ENCODE assay signal across 21 cellular contexts in the genomic region with DNA sequence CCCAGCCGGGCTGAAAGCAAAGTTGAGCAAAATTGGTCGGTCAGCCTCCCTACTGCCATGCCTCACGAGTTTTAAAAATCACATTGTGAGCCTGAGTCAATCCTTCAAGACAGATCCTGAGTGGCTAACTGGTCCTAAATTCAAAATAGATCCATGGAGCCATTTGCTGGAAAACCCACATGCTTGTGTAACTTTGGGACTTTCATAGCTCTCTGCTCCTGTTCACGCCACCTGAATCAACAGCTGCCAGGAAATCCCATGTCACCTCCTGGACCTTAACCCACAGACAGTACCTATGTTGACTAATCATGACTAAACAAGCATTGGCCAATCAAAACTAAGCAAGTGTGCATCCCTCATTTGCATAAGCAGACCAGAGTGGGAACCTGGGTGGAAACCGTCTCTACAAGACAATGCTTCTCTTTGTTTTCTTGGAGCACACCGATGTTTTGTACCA. TPM values are rescaled to one million over a fixed set of nuclear protein-coding genes. Genes with fewer than 3 reads are reported as not detected.
DNase-seq lines count a peak whose midpoint lies in the region; ATAC-seq, FAIRE-seq and TF ChIP-seq lines count a peak whose summit lies in the region.
"Had no signal": no experiment of that assay in that cellular context is flagged by ENCODE, and none has a peak within 500 bp of the region (broad histone marks: within the 10 kb centered on the region; RNA-seq: fewer than 3 reads in every experiment).

No MANE protein-coding gene starts in this region.

- H3K9ac ChIP-seq in GM12878 (ENCODE audit: control insufficient read depth, insufficient read depth, low read length) (no peak overlapping the region), HepG2 (ENCODE audit: insufficient read depth, low read depth, low read length) (peak overlapping the region; percentile 67), trophoblast cell (ENCODE audit: low read length) (no peak overlapping the region)

- FAIRE-seq in GM12878 (lab: Jason Lieb, UNC) (no peak), HepG2 (lab: Jason Lieb, UNC) (peak; percentile 98)
- FAIRE-seq: A204.1, islet of Langerhans had no signal

- no peak overlapping the region for H3K4me3 ChIP-seq in GM23338
- H3K4me3 ChIP-seq in GM12878, result no peak overlapping the region
- no peak overlapping the region for H3K4me3 ChIP-seq in HepG2 (replicated peaks in 1 of 3; ENCODE audit: insufficient read depth in 1 of 3, low read depth in 2 of 3, low read length in 3 of 3)
- no peak overlapping the region for H3K4me3 ChIP-seq in trophoblast cell (ENCODE audit: low read depth, low read length)
- H3K4me3 ChIP-seq: dorsolateral prefrontal cortex, esophagus squamous epithelium, heart left ventricle, right atrium auricular region had no signal

- H3K9me2 ChIP-seq in GM23338 (ENCODE audit: insufficient read depth), result no peaks in the 10 kb centered on the region

- no peaks in the 10 kb centered on the region for H3F3A ChIP-seq in GM23338 (replicated peaks; ENCODE audit: low read depth)

- H3K79me2 ChIP-seq in GM23338 (replicated peaks; ENCODE audit: insufficient read depth), result no peaks in the 10 kb centered on the region
- H3K79me2 ChIP-seq in GM12878 (ENCODE audit: control insufficient read depth, insufficient read depth, low read length), result no peaks in the 10 kb centered on the region
- no peaks in the 10 kb centered on the region for H3K79me2 ChIP-seq in HepG2 (ENCODE audit: insufficient read depth, low read length)
- no peaks in the 10 kb centered on the region for H3K79me2 ChIP-seq in trophoblast cell (ENCODE audit: control insufficient read depth, insufficient read depth, low read length, poor library complexity)

- RAD21 ChIA-PET in GM12878 (lab: Charles Lee; ENCODE audit: unreplicated experiment), result interaction anchor here (1.5 kb wide), 1 partner anchor 17 kb away, joined by 6 read pairs; no protein-coding TSS in a partner anchor

- H3K4me1 ChIP-seq in GM23338 (ENCODE audit: insufficient read depth) (no peaks in the 10 kb centered on the region), GM12878 (ENCODE audit: control insufficient read depth, insufficient read depth, low read length) (no peaks in the 10 kb centered on the region), HepG2 (ENCODE audit: insufficient read depth, low read length) (peaks cover 74% of the 10 kb centered on the region), trophoblast cell (ENCODE audit: control insufficient read depth in 1 of 2, insufficient read depth in 2 of 2, low read length in 2 of 2) (no peaks in the 10 kb centered on the region)
- H3K4me1 ChIP-seq: esophagus squamous epithelium, right atrium auricular region had no signal

- no peak overlapping the region for H3K14ac ChIP-seq in trophoblast cell (ENCODE audit: low read length)

- DNase-seq in activated CD4-positive, alpha-beta T cell treated with anti-CD3 and anti-CD28 coated beads for 36 hours, result peak; percentile 52
- DNase-seq in activated CD4-positive, alpha-beta T cell treated with anti-CD3 and anti-CD28 coated beads, Interleukin-2, amount 10 ng/mL, durations not matched to agents 7 days and 5 days, result no peak
- no peak for DNase-seq in GM23338 (ENCODE audit: low spot score)
- peak; percentile 25 for DNase-seq in GM12878 (ENCODE audit: low read depth, low spot score)
- DNase-seq in HepG2 (ENCODE audit: low spot score), result peak; percentile 94
- DNase-seq in iPS-NIHi11 (ENCODE audit: low spot score), result no peak
- DNase-seq in activated gamma-delta T cell (lab: John Stamatoyannopoulos, UW), result no peak
- DNase-seq in trophoblast cell, result no peak
- DNase-seq: activated CD8-positive, alpha-beta memory T cell treated with anti-CD3 and anti-CD28 coated beads for 24 hours; activated naive CD4-positive, alpha-beta T cell; DMS79; dorsolateral prefrontal cortex; esophagus squamous epithelium; heart left ventricle; HFFc6; midbrain; transverse colon had no signal

- no peak overlapping the region for H3K27ac ChIP-seq in GM23338 (ENCODE audit: low read depth)
- H3K27ac ChIP-seq in GM12878 (ENCODE audit: control insufficient read depth, insufficient read depth), result no peak overlapping the region
- H3K27ac ChIP-seq in HepG2 (ENCODE audit: extremely low read length, insufficient read depth, low read length), result peak overlapping the region; percentile 96
- H3K27ac ChIP-seq in trophoblast cell (ENCODE audit: low read depth, low read length), result no peak overlapping the region
- H3K27ac ChIP-seq: C4-2B, dorsolateral prefrontal cortex, esophagus squamous epithelium, heart left ventricle, right atrium auricular region had no signal

- TF ChIP-seq CTCF in GM23338 (conservative IDR thresholded peaks at IDR 0.05; ENCODE audit: low read depth in 2 of 2) (no peak), GM12878 (IDR thresholded peaks at IDR 0.05 in 2 of 3, conservative IDR thresholded peaks at IDR 0.05 in 1 of 3; ENCODE audit: control insufficient read depth in 2 of 3, extremely low read depth in 1 of 3, insufficient read depth in 1 of 3, low read depth in 3 of 3, low read length in 3 of 3) (no peak), HepG2 (CRISPR knock-in tag; IDR thresholded peaks at IDR 0.05) (no peak)

- H3K9me3 ChIP-seq in GM12878 (replicated peaks; ENCODE audit: control insufficient read depth, insufficient read depth, low read length) (no peaks in the 10 kb centered on the region), HepG2 (ENCODE audit: low read length) (no peaks in the 10 kb centered on the region), trophoblast cell (ENCODE audit: insufficient read depth, low read depth, low read length) (peaks cover 2% of the 10 kb centered on the region)
- H3K9me3 ChIP-seq: esophagus squamous epithelium, heart left ventricle, right atrium auricular region, transverse colon had no signal

- no peak overlapping the region for H3K23ac ChIP-seq in trophoblast cell (ENCODE audit: low read length)

- H3K79me1 ChIP-seq in trophoblast cell (ENCODE audit: low read length), result no peaks in the 10 kb centered on the region

- TF ChIP-seq POLR2A in GM12878 (IDR thresholded peaks at IDR 0.05; ENCODE audit: low read depth, low read length) (no peak), HepG2 (IDR thresholded peaks at IDR 0.05; ENCODE audit: insufficient read depth in 1 of 2, low read depth in 2 of 2, low read length in 2 of 2) (peak; percentile 57 to 58; a peak in 3 of 4 replicates)

- H3K4me1 Mint-ChIP-seq in activated CD4-positive, alpha-beta T cell treated with anti-CD3 and anti-CD28 coated beads for 36 hours, result peaks cover 34% of the 10 kb centered on the region
- peaks cover 25% of the 10 kb centered on the region for H3K4me1 Mint-ChIP-seq in activated CD4-positive, alpha-beta T cell treated with anti-CD3 and anti-CD28 coated beads, Interleukin-2, amount 10 ng/mL, durations not matched to agents 7 days and 5 days
- peaks cover 8% of the 10 kb centered on the region; the same call in 2 of the 3 replicates for H3K4me1 Mint-ChIP-seq in GM23338

- TF ChIP-seq EP300 in GM12878 (IDR thresholded peaks at IDR 0.05; ENCODE audit: borderline replicate concordance in 1 of 2, control insufficient read depth in 1 of 2, low read depth in 2 of 2, low read length in 2 of 2), result no peak
- TF ChIP-seq EP300 in HepG2 (IDR thresholded peaks at IDR 0.05; ENCODE audit: low read depth in 2 of 2, low read length in 2 of 2), result peak; percentile 84 to 92
- peak; percentile 91 for TF ChIP-seq EP300 in HepG2 (CRISPR knock-in tag; IDR thresholded peaks at IDR 0.05; ENCODE audit: borderline replicate concordance)

- H2AFZ ChIP-seq in GM23338 (0 out of 2 replicates have a peak overlapping the region, but pooled peaks have one; percentile 14), GM12878 (ENCODE audit: control insufficient read depth, low read depth, low read length) (no peak overlapping the region), HepG2 (ENCODE audit: low read length) (no peak overlapping the region), trophoblast cell (ENCODE audit: insufficient read depth, low read length, poor library complexity) (no peak overlapping the region)

- peak overlapping the region; percentile 37 for H3K27ac Mint-ChIP-seq in activated CD4-positive, alpha-beta T cell treated with anti-CD3 and anti-CD28 coated beads for 36 hours
- H3K27ac Mint-ChIP-seq in activated CD4-positive, alpha-beta T cell treated with anti-CD3 and anti-CD28 coated beads, Interleukin-2, amount 10 ng/mL, durations not matched to agents 7 days and 5 days, result no peak overlapping the region
- no peak overlapping the region for H3K27ac Mint-ChIP-seq in GM23338
- H3K27ac Mint-ChIP-seq: HFFc6 had no signal

- no peaks in the 10 kb centered on the region for H3K27me3 ChIP-seq in GM23338 (ENCODE audit: insufficient read depth)
- H3K27me3 ChIP-seq in GM12878 (replicated peaks in 1 of 2; ENCODE audit: control insufficient read depth in 2 of 2, insufficient read depth in 2 of 2, low read length in 1 of 2), result no peaks in the 10 kb centered on the region
- H3K27me3 ChIP-seq in HepG2 (ENCODE audit: control insufficient read depth in 1 of 2, insufficient read depth in 2 of 2, low read length in 2 of 2), result no peaks in the 10 kb centered on the region
- no peaks in the 10 kb centered on the region for H3K27me3 ChIP-seq in trophoblast cell (ENCODE audit: insufficient read depth, low read length)
- H3K27me3 ChIP-seq: dorsolateral prefrontal cortex, esophagus squamous epithelium, heart left ventricle, right atrium auricular region, transverse colon had no signal

- no peak overlapping the region for H2BK120ac ChIP-seq in trophoblast cell (ENCODE audit: insufficient read depth, low read length, poor library complexity)

- H4K12ac ChIP-seq in trophoblast cell (ENCODE audit: low read depth, low read length), result no peak overlapping the region

- in situ Hi-C loops in GM12878 (cut with MboI) (no loop called here), HepG2 (cut with HindIII; ENCODE audit: extremely low pct_ligation_motif_present, low pct_unique_long_range_greater_than_20kb) (no loop called here)

- H2AK5ac ChIP-seq in trophoblast cell (ENCODE audit: low read length), result no peak overlapping the region

- no peak overlapping the region for H2BK12ac ChIP-seq in trophoblast cell (ENCODE audit: low read length)

- H4K91ac ChIP-seq in trophoblast cell (ENCODE audit: low read depth, low read length), result no peak overlapping the region

- no peaks in the 10 kb centered on the region for H3K27me3 Mint-ChIP-seq in activated CD4-positive, alpha-beta T cell treated with anti-CD3 and anti-CD28 coated beads for 36 hours
- H3K27me3 Mint-ChIP-seq in activated CD4-positive, alpha-beta T cell treated with anti-CD3 and anti-CD28 coated beads, Interleukin-2, amount 10 ng/mL, durations not matched to agents 7 days and 5 days, result peaks cover 13% of the 10 kb centered on the region
- peaks cover 3% of the 10 kb centered on the region for H3K27me3 Mint-ChIP-seq in GM23338 (ENCODE audit: insufficient read depth, low read depth, poor library complexity)

- H3K4me2 ChIP-seq in GM23338, result no peak overlapping the region
- H3K4me2 ChIP-seq in GM12878 (ENCODE audit: control insufficient read depth, insufficient read depth), result no peak overlapping the region
- peak overlapping the region; percentile 54 for H3K4me2 ChIP-seq in HepG2 (ENCODE audit: low read depth, low read length)
- no peak overlapping the region for H3K4me2 ChIP-seq in trophoblast cell (ENCODE audit: low read length)

- SMC1A ChIA-PET in GM12878 (lab: Charles Lee; ENCODE audit: uncharacterized antibody, unreplicated experiment), result interaction anchor here (1.6 kb wide), 1 partner anchor 17 kb away, joined by 5 read pairs; no protein-coding TSS in a partner anchor

- POLR2A ChIA-PET in activated CD4-positive, alpha-beta T cell treated with anti-CD3 and anti-CD28 coated beads for 36 hours (lab: Charles Lee), result no interaction called here
- POLR2A ChIA-PET in activated CD4-positive, alpha-beta T cell treated with anti-CD3 and anti-CD28 coated beads, Interleukin-2, amount 10 ng/mL, durations not matched to agents 7 days and 5 days (lab: Charles Lee), result no interaction called here
- POLR2A ChIA-PET in GM12878 (lab: Charles Lee) (no interaction called here), HepG2 (lab: Yijun Ruan, JAX) (interaction anchor here (0.9 to 2.9 kb wide), 8 partner anchors 9 to 185 kb away, joined by 3 to 15 read pairs (median 4); a partner anchor contains a TSS)

- intact Hi-C loops in activated CD4-positive, alpha-beta T cell treated with anti-CD3 and anti-CD28 coated beads for 36 hours (cut with DNase I, micrococcal nuclease), result loop anchor here in 1 of 2 experiments (5.0 kb wide), 1 partner anchor 92 kb away; no protein-coding TSS in a partner anchor
- intact Hi-C loops in GM12878 (cut with micrococcal nuclease; ENCODE audit: unreplicated experiment), result no loop called here
- intact Hi-C loops in HepG2 (cut with micrococcal nuclease; ENCODE audit: unreplicated experiment), result loop anchor here (5.0 kb wide), 2 partner anchors 38 to 42 kb away; a partner anchor contains a TSS

- peak; percentile 68 for ATAC-seq in activated CD4-positive, alpha-beta T cell treated with anti-CD3 and anti-CD28 coated beads for 36 hours
- ATAC-seq in GM23338 (no peak), GM12878 (peak; percentile 75), HepG2 (peak; percentile 87)

- no peaks in the 10 kb centered on the region for H3K9me3 Mint-ChIP-seq in activated CD4-positive, alpha-beta T cell treated with anti-CD3 and anti-CD28 coated beads for 36 hours (ENCODE audit: low read depth)
- H3K9me3 Mint-ChIP-seq in activated CD4-positive, alpha-beta T cell treated with anti-CD3 and anti-CD28 coated beads, Interleukin-2, amount 10 ng/mL, durations not matched to agents 7 days and 5 days, result no peaks in the 10 kb centered on the region
- H3K9me3 Mint-ChIP-seq in GM23338, result peaks cover 4% of the 10 kb centered on the region; the same call in 2 of the 3 replicates
- H3K9me3 Mint-ChIP-seq: HFFc6 had no signal

- H4K8ac ChIP-seq in trophoblast cell (ENCODE audit: low read depth, low read length), result no peak overlapping the region

- H3K36me3 Mint-ChIP-seq in activated CD4-positive, alpha-beta T cell treated with anti-CD3 and anti-CD28 coated beads for 36 hours (ENCODE audit: low read depth), result no peaks in the 10 kb centered on the region
- no peaks in the 10 kb centered on the region for H3K36me3 Mint-ChIP-seq in activated CD4-positive, alpha-beta T cell treated with anti-CD3 and anti-CD28 coated beads, Interleukin-2, amount 10 ng/mL, durations not matched to agents 7 days and 5 days (ENCODE audit: low read depth)
- H3K36me3 Mint-ChIP-seq in GM23338 (ENCODE audit: low read depth), result no peaks in the 10 kb centered on the region

- TF ChIP-seq RAD21 in GM12878 (IDR thresholded peaks at IDR 0.05; ENCODE audit: insufficient read depth, low read depth, low read length) (no peak), HepG2 (CRISPR knock-in tag; IDR thresholded peaks at IDR 0.05) (no peak)

- 49% methylated on average over 6 of the region's 6 CpGs for WGBS in GM12878 (ENCODE audit: insufficient coverage, insufficient replicate concordance, low lambda C conversion rate, missing lambda C conversion rate)
- 11% methylated on average over 5 of the region's 6 CpGs for WGBS in HepG2 (ENCODE audit: low lambda C conversion rate)
- WGBS in trophoblast cell (ENCODE audit: extremely low coverage, insufficient coverage, insufficient read length), result no CpG with 5 or more reads among the region's 6 CpGs

- no peak overlapping the region for H3K4me3 Mint-ChIP-seq in activated CD4-positive, alpha-beta T cell treated with anti-CD3 and anti-CD28 coated beads for 36 hours
- H3K4me3 Mint-ChIP-seq in activated CD4-positive, alpha-beta T cell treated with anti-CD3 and anti-CD28 coated beads, Interleukin-2, amount 10 ng/mL, durations not matched to agents 7 days and 5 days, result no peak overlapping the region
- H3K4me3 Mint-ChIP-seq in GM23338, result no peak overlapping the region

- BruUV-seq in GM12878 (replicated peaks; lab: Mats Ljungman, UMichigan) (no TSS peak), HepG2 (replicated peaks; lab: Mats Ljungman, UMichigan) (no TSS peak)

- H4K20me1 ChIP-seq in GM23338 (replicated peaks; ENCODE audit: insufficient read depth) (no peaks in the 10 kb centered on the region), GM12878 (ENCODE audit: control insufficient read depth, insufficient read depth) (no peaks in the 10 kb centered on the region), HepG2 (ENCODE audit: insufficient read depth, low read length) (no peaks in the 10 kb centered on the region)

- H3K18ac ChIP-seq in trophoblast cell (ENCODE audit: low read length), result no peak overlapping the region

- no peak overlapping the region for H3K4ac ChIP-seq in trophoblast cell (ENCODE audit: low read depth, low read length)

- CTCF ChIA-PET in activated CD4-positive, alpha-beta T cell treated with anti-CD3 and anti-CD28 coated beads for 36 hours (lab: Charles Lee), result interaction anchor here (1.0 to 1.2 kb wide), 2 partner anchors 16 to 40 kb away, joined by 3 to 5 read pairs; no protein-coding TSS in a partner anchor
- CTCF ChIA-PET in activated CD4-positive, alpha-beta T cell treated with anti-CD3 and anti-CD28 coated beads, Interleukin-2, amount 10 ng/mL, durations not matched to agents 7 days and 5 days (lab: Charles Lee), result no interaction called here
- CTCF ChIA-PET in GM12878 (lab: Yijun Ruan, JAX) (interaction anchor here (1.1 kb wide), 1 partner anchor 16 kb away, joined by 4 read pairs; no protein-coding TSS in a partner anchor), HepG2 (lab: Yijun Ruan, JAX; ENCODE audit: low intra/inter-chr PET ratio, low total read pairs) (no interaction called here)

- H3K36me3 ChIP-seq in GM23338 (ENCODE audit: insufficient read depth) (no peaks in the 10 kb centered on the region), GM12878 (ENCODE audit: control insufficient read depth in 2 of 2, insufficient read depth in 2 of 2, low read length in 1 of 2) (no peaks in the 10 kb centered on the region), HepG2 (replicated peaks in 1 of 2; ENCODE audit: control insufficient read depth in 1 of 2, insufficient read depth in 2 of 2, low read length in 2 of 2) (no peaks in the 10 kb centered on the region), trophoblast cell (ENCODE audit: control insufficient read depth in 1 of 2, insufficient read depth in 2 of 2, low read length in 2 of 2) (no peaks in the 10 kb centered on the region)
- H3K36me3 ChIP-seq: esophagus squamous epithelium, heart left ventricle, right atrium auricular region, transverse colon had no signal

- H2BK5ac ChIP-seq in trophoblast cell (ENCODE audit: low read depth, low read length, poor library complexity), result no peak overlapping the region

RNA-seq across cellular contexts. Expression of a gene that starts 42.8 kb away (rescaled TPM):
- 10 to 100 TPM; 29.3 to 32.2 TPM for total RNA-seq in activated CD4-positive, alpha-beta T cell treated with anti-CD3 and anti-CD28 coated beads for 36 hours
- 10 to 100 TPM; 23.8 to 28.6 TPM for total RNA-seq in activated CD4-positive, alpha-beta T cell treated with anti-CD3 and anti-CD28 coated beads, Interleukin-2, amount 10 ng/mL, durations not matched to agents 7 days and 5 days
- total RNA-seq in GM23338 (2014; rRNA removed; shearing (Covaris generic)), result 1.0 and 1.9 TPM in 2 replicates
- 0.17 and 0.73 TPM in 2 replicates for polyA plus RNA-seq in GM23338 (2016; fragmentation: Nextera tagmentation; extraction: Ambion mirVana)
- 159 and 169 TPM in 2 replicates for total RNA-seq in GM12878 (2013; cell fraction: nucleolus; rRNA removed)
- total RNA-seq in GM12878 (2014; rRNA removed), result 12.2 and 15.7 TPM in 2 replicates
- 9.9 and 11.7 TPM in 2 replicates for total RNA-seq in GM12878 (2014; rRNA removed; fragmentation: Illumina TruSeq; extraction: Trizol)
- 11.9 and 12.8 TPM in 2 replicates for total RNA-seq in GM12878 (2021)
- polyA plus RNA-seq in GM12878 (2011; ENCODE audit: low read depth), result 12.0 TPM
- 8.9 and 10.6 TPM in 2 replicates for polyA plus RNA-seq in GM12878 (2011; rRNA removed)
- 10.4 and 15.4 TPM in 2 replicates for polyA plus RNA-seq in GM12878 (2011; cell fraction: cytosol; rRNA removed)
- polyA plus RNA-seq in GM12878 (2011; cell fraction: nucleus; rRNA removed), result 13.5 and 15.0 TPM in 2 replicates
- 29.7 and 31.1 TPM in 2 replicates for polyA plus RNA-seq in GM12878 (2012)
- 5.5 and 5.8 TPM in 2 replicates for polyA plus RNA-seq in GM12878 (2014; fragmentation: Illumina TruSeq; extraction: Trizol)
- polyA plus RNA-seq in GM12878 (2014; fragmentation: Nextera tagmentation; extraction: Ambion mirVana), result 1 to 10 TPM; 2.7 to 4.0 TPM
- polyA plus RNA-seq in GM12878 (2014; rRNA removed), result 13.0 and 14.6 TPM in 2 replicates
- 10 to 100 TPM; 15.5 to 16.8 TPM for polyA plus RNA-seq in GM12878 (2016; fragmentation: Nextera tagmentation; extraction: Ambion mirVana)
- polyA minus RNA-seq in GM12878 (2011; rRNA and poly(A)+ RNA removed), result 12.5 and 20.3 TPM in 2 replicates
- polyA minus RNA-seq in GM12878 (2011; cell fraction: cytosol; rRNA and poly(A)+ RNA removed), result 5.4 and 6.7 TPM in 2 replicates
- polyA minus RNA-seq in GM12878 (2011; cell fraction: nucleus; rRNA and poly(A)+ RNA removed), result 19.0 and 21.2 TPM in 2 replicates
- total RNA-seq in HepG2 (2016; rRNA removed; fragmentation: Illumina TruSeq; extraction: Trizol), result 10.4 and 13.6 TPM in 2 replicates
- 6.1 and 8.9 TPM in 2 replicates for total RNA-seq in HepG2 (2016; cell fraction: cytosol; rRNA removed; fragmentation: Illumina TruSeq; extraction: Trizol; ENCODE audit: low read depth)
- total RNA-seq in HepG2 (2016; cell fraction: insoluble cytoplasmic fraction; rRNA removed; fragmentation: Illumina TruSeq; extraction: Trizol), result 12.4 and 15.9 TPM in 2 replicates
- total RNA-seq in HepG2 (2016; cell fraction: membrane; rRNA removed; fragmentation: Illumina TruSeq; extraction: Trizol), result 11.2 and 12.8 TPM in 2 replicates
- total RNA-seq in HepG2 (2016; cell fraction: nucleus; rRNA removed; fragmentation: Illumina TruSeq; extraction: Trizol), result 18.3 and 32.5 TPM in 2 replicates
- 11.8 and 20.9 TPM in 2 replicates for polyA plus RNA-seq in HepG2 (2011; rRNA removed)
- polyA plus RNA-seq in HepG2 (2011; cell fraction: cytosol; rRNA removed), result 7.9 and 14.0 TPM in 2 replicates
- 35.4 and 60.5 TPM in 2 replicates for polyA plus RNA-seq in HepG2 (2011; cell fraction: nucleus; rRNA removed)
- polyA plus RNA-seq in HepG2 (2012), result 7.9 and 15.6 TPM in 2 replicates
- polyA plus RNA-seq in HepG2 (2016; cell fraction: cytosol; fragmentation: Illumina TruSeq; extraction: Trizol; ENCODE audit: low read depth), result 9.0 and 9.7 TPM in 2 replicates
- polyA plus RNA-seq in HepG2 (2016; cell fraction: insoluble cytoplasmic fraction; fragmentation: Illumina TruSeq; extraction: Trizol; ENCODE audit: low read depth), result 12.7 and 13.9 TPM in 2 replicates
- polyA plus RNA-seq in HepG2 (2016; cell fraction: membrane; fragmentation: Illumina TruSeq; extraction: Trizol; ENCODE audit: low read depth), result 12.9 and 14.9 TPM in 2 replicates
- polyA plus RNA-seq in HepG2 (2016; cell fraction: nucleus; fragmentation: Illumina TruSeq; extraction: Trizol; ENCODE audit: insufficient read depth, low read depth), result 20.5 and 30.2 TPM in 2 replicates
- 0.19 and 17.1 TPM in 2 replicates for polyA minus RNA-seq in HepG2 (2011; rRNA and poly(A)+ RNA removed; ENCODE audit: low replicate concordance)
- 5.8 and 10.2 TPM in 2 replicates for polyA minus RNA-seq in HepG2 (2011; cell fraction: cytosol; rRNA and poly(A)+ RNA removed)
- 34.9 and 52.0 TPM in 2 replicates for polyA minus RNA-seq in HepG2 (2011; cell fraction: nucleus; rRNA and poly(A)+ RNA removed)
- polyA plus RNA-seq in trophoblast cell (2013), result 6.9 and 7.5 TPM in 2 replicates
- total RNA-seq: HFFc6 had no signal

Comparison
In these comparisons a context has a peak if more than half of its experiments do, and no peak if none do; other contexts are left out.
1. DNase-seq: peak in activated CD4-positive, alpha-beta T cell treated with anti-CD3 and anti-CD28 coated beads for 36 hours (single experiment), GM12878 (single experiment) and HepG2 (single experiment); none in activated CD4-positive, alpha-beta T cell treated with anti-CD3 and anti-CD28 coated beads, Interleukin-2, amount 10 ng/mL, durations not matched to agents 7 days and 5 days (single experiment), GM23338 (single experiment), iPS-NIHi11 (single experiment), activated gamma-delta T cell (single experiment) and trophoblast cell (0 of 2).
2. CTCF ChIA-PET loops: an anchor here in activated CD4-positive, alpha-beta T cell treated with anti-CD3 and anti-CD28 coated beads for 36 hours (1.0 to 1.2 kb wide) and GM12878 (1.1 kb wide); none called in activated CD4-positive, alpha-beta T cell treated with anti-CD3 and anti-CD28 coated beads, Interleukin-2, amount 10 ng/mL, durations not matched to agents 7 days and 5 days and HepG2.